ENCODE assay signal across 9 cellular contexts in the genomic region with DNA sequence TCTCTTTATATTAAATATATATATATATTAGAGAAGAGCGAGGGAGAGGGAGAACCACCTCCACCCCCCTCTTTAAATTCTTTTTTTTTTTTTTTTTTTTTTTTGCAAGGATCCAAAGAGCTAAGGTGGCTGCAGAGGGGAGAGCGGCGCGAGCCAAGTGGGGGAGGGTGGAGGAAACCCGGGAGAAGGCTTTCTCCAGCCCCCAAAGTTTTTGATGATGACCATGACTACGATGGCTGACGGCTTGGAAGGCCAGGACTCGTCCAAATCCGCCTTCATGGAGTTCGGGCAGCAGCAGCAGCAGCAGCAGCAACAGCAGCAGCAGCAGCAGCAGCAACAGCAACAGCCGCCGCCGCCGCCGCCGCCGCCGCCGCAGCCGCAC. TPM values are rescaled to one million over a fixed set of nuclear protein-coding genes. Genes with fewer than 3 reads are reported as not detected.
DNase-seq lines count a peak whose midpoint lies in the region; ATAC-seq and TF ChIP-seq lines count a peak whose summit lies in the region.
"Had no signal": no experiment of that assay in that cellular context is flagged by ENCODE, and none has a peak within 500 bp of the region (broad histone marks: within the 10 kb centered on the region; RNA-seq: fewer than 3 reads in every experiment).

No MANE protein-coding gene starts in this region.

- H3K36me3 Mint-ChIP-seq in activated CD4-positive, alpha-beta T cell treated with anti-CD3 and anti-CD28 coated beads, Interleukin-2, amount 10 ng/mL, durations not matched to agents 24 days and 14 days (ENCODE audit: low read depth) = no peaks in the 10 kb centered on the region

- H3K27ac ChIP-seq in WERI-Rb-1 (peak overlapping the region; percentile 98), subcutaneous abdominal adipose tissue (ENCODE audit: low read depth, low read length) (no peak overlapping the region)
- H3K27ac ChIP-seq: C4-2B had no signal

- no peak for DNase-seq in activated CD4-positive, alpha-beta T cell treated with anti-CD3 and anti-CD28 coated beads, Interleukin-2, amount 10 ng/mL, durations not matched to agents 24 days and 14 days
- DNase-seq in activated CD4-positive, alpha-beta T cell treated with anti-CD3 and anti-CD28 coated beads for 1 hour = no peak
- no peak for DNase-seq in WERI-Rb-1
- no peak for DNase-seq in putamen (ENCODE audit: low spot score)
- DNase-seq in amniotic stem cell (lab: John Stamatoyannopoulos, UW) = no peak

- peaks cover 81% of the 10 kb centered on the region for H3K27me3 Mint-ChIP-seq in activated CD4-positive, alpha-beta T cell treated with anti-CD3 and anti-CD28 coated beads, Interleukin-2, amount 10 ng/mL, durations not matched to agents 24 days and 14 days

- H3K36me3 ChIP-seq in WERI-Rb-1 (peaks cover 27% of the 10 kb centered on the region), subcutaneous abdominal adipose tissue (ENCODE audit: control insufficient read depth in 5 of 5, insufficient read depth in 5 of 5, low read length in 5 of 5) (no peaks in the 10 kb centered on the region)

- H3K27ac Mint-ChIP-seq in activated CD4-positive, alpha-beta T cell treated with anti-CD3 and anti-CD28 coated beads, Interleukin-2, amount 10 ng/mL, durations not matched to agents 24 days and 14 days = no peak overlapping the region

- H3K4me1 Mint-ChIP-seq in activated CD4-positive, alpha-beta T cell treated with anti-CD3 and anti-CD28 coated beads, Interleukin-2, amount 10 ng/mL, durations not matched to agents 24 days and 14 days = peaks cover 8% of the 10 kb centered on the region

- peaks cover 12% of the 10 kb centered on the region for H3K9me3 Mint-ChIP-seq in activated CD4-positive, alpha-beta T cell treated with anti-CD3 and anti-CD28 coated beads, Interleukin-2, amount 10 ng/mL, durations not matched to agents 24 days and 14 days

- H3K4me3 Mint-ChIP-seq in activated CD4-positive, alpha-beta T cell treated with anti-CD3 and anti-CD28 coated beads, Interleukin-2, amount 10 ng/mL, durations not matched to agents 24 days and 14 days = peak overlapping the region; percentile 73

- ATAC-seq in GM18498 (IDR thresholded peaks at IDR 0.05; ENCODE audit: unreplicated experiment) = no peak

- no peak overlapping the region for H3K9ac ChIP-seq in subcutaneous abdominal adipose tissue (ENCODE audit: low read length in 5 of 5)

- peaks cover 0 to 28% (median 24%) of the 10 kb centered on the region in 5 donors for H3K4me1 ChIP-seq in subcutaneous abdominal adipose tissue (ENCODE audit: control insufficient read depth in 5 of 5, insufficient read depth in 5 of 5, low read length in 5 of 5)

- TF ChIP-seq CTCF in WERI-Rb-1 (IDR thresholded peaks at IDR 0.05; ENCODE audit: low read depth, low read length) = no peak

- no peaks in the 10 kb centered on the region for H3K27me3 ChIP-seq in WERI-Rb-1 (ENCODE audit: insufficient read depth, low read depth, severe bottlenecking)
- peaks cover 48 to 90% (median 77%) of the 10 kb centered on the region in 5 donors for H3K27me3 ChIP-seq in subcutaneous abdominal adipose tissue (ENCODE audit: control insufficient read depth in 5 of 5, insufficient read depth in 4 of 5, low read length in 5 of 5)

- intact Hi-C loops in activated CD4-positive, alpha-beta T cell treated with anti-CD3 and anti-CD28 coated beads, Interleukin-2, amount 10 ng/mL, durations not matched to agents 24 days and 14 days (cut with micrococcal nuclease) = loop anchor here (1.0 to 2.0 kb wide), 2 partner anchors 15 to 21 kb away; no protein-coding TSS in a partner anchor

- H3K9me3 ChIP-seq in WERI-Rb-1 (ENCODE audit: severe bottlenecking) = no peaks in the 10 kb centered on the region
- H3K9me3 ChIP-seq in subcutaneous abdominal adipose tissue (ENCODE audit: control insufficient read depth in 5 of 5, low read length in 5 of 5) = no peaks in the 10 kb centered on the region

- H3K4me3 ChIP-seq in WERI-Rb-1 (ENCODE audit: low read depth, low read length) = peak overlapping the region; percentile 74
- H3K4me3 ChIP-seq in iPS-11a (ENCODE audit: low read depth, low read length) = peak overlapping the region; percentile 24
- H3K4me3 ChIP-seq in subcutaneous abdominal adipose tissue (ENCODE audit: low read depth in 1 of 5, low read length in 5 of 5) = peak overlapping the region in 4 of 5 donors; percentile 39 to 58 (median 50)

RNA-seq across cellular contexts. Expression of a gene that starts 0.4 kb away (rescaled TPM):
- total RNA-seq in activated CD4-positive, alpha-beta T cell treated with anti-CD3 and anti-CD28 coated beads, Interleukin-2, amount 10 ng/mL, durations not matched to agents 24 days and 14 days = not detected in 2 replicates

RNA-seq across cellular contexts. Expression of a gene that starts 18.9 kb away (rescaled TPM):
- not detected in 2 replicates for total RNA-seq in activated CD4-positive, alpha-beta T cell treated with anti-CD3 and anti-CD28 coated beads, Interleukin-2, amount 10 ng/mL, durations not matched to agents 24 days and 14 days

Comparison
In these comparisons a context has a peak if more than half of its experiments do, and no peak if none do; other contexts are left out.
1. H3K4me3 ChIP-seq: peak in every context shown above with its lines; median percentile 74 in WERI-Rb-1; 50 in subcutaneous abdominal adipose tissue; 24 in iPS-11a.